In genomic region chr2:89585558-89585920, GRCh38 we compare ENCODE assay signal across 8 cellular contexts.
A peak's percentile ranks its signal among the peaks of the same experiment; 100 is the strongest.
DNase-seq lines count a peak whose midpoint lies in the region; ATAC-seq and TF ChIP-seq lines count a peak whose summit lies in the region.
"Not testable (repeated sequence)": the region's sequence is repeated elsewhere in the genome, so short reads cannot be mapped to it uniquely, and the experiment has no call there.

No MANE protein-coding gene starts in this region.

- in situ Hi-C loops in Panc1 (cut with HindIII; ENCODE audit: low pct_unique_long_range_greater_than_20kb, low sequenced_read_pairs): not testable (repeated sequence)

- POLR2A ChIA-PET in CD4-positive, alpha-beta memory T cell (lab: Charles Lee; ENCODE audit: partially characterized antibody); Panc1 (lab: Charles Lee): not testable (repeated sequence)

- not testable (repeated sequence) for BruUV-seq in Panc1 (replicated peaks; lab: Mats Ljungman, UMichigan)

- ATAC-seq in GM19467 (IDR thresholded peaks at IDR 0.05; ENCODE audit: unreplicated experiment) (peak; percentile 100), HG03095 (IDR thresholded peaks at IDR 0.05; ENCODE audit: unreplicated experiment) (peak; percentile 100), Panc1 (peak; percentile 100)

- intact Hi-C loops in CD4-positive, alpha-beta memory T cell (cut with micrococcal nuclease); Panc1 (cut with micrococcal nuclease; ENCODE audit: unreplicated experiment): not testable (repeated sequence)

- CTCF ChIA-PET in CD4-positive, alpha-beta memory T cell (lab: Charles Lee; ENCODE audit: partially characterized antibody); Panc1 (lab: Charles Lee): not testable (repeated sequence)

- not testable (repeated sequence) for H3K27ac ChIP-seq in CD4-positive, alpha-beta memory T cell (ENCODE audit: low read depth, low read length); Panc1 (ENCODE audit: low read length)

- H3K27me3 Mint-ChIP-seq in CD4-positive, alpha-beta memory T cell; activated naive CD4-positive, alpha-beta T cell treated with anti-CD3 and anti-CD28 coated beads, Interleukin-2, amount 50 U/mL, for 24 hours: not testable (repeated sequence)

- H3K36me3 Mint-ChIP-seq in CD4-positive, alpha-beta memory T cell; activated naive CD4-positive, alpha-beta T cell treated with anti-CD3 and anti-CD28 coated beads, Interleukin-2, amount 50 U/mL, for 24 hours: not testable (repeated sequence)

- not testable (repeated sequence) for H3K9me3 Mint-ChIP-seq in CD4-positive, alpha-beta memory T cell; activated naive CD4-positive, alpha-beta T cell treated with anti-CD3 and anti-CD28 coated beads, Interleukin-2, amount 50 U/mL, for 24 hours

- not testable (repeated sequence) for TF ChIP-seq CTCF in Panc1 (IDR thresholded peaks at IDR 0.05); fibroblast of pulmonary artery (IDR thresholded peaks at IDR 0.05; ENCODE audit: low read length, missing control alignments)

- H3K9me3 ChIP-seq in CD4-positive, alpha-beta memory T cell (ENCODE audit: control insufficient read depth in 1 of 2, low read length in 2 of 2); Panc1 (ENCODE audit: control insufficient read depth, insufficient read depth, low read depth, low read length): not testable (repeated sequence)

- H3K27ac Mint-ChIP-seq in CD4-positive, alpha-beta memory T cell; activated naive CD4-positive, alpha-beta T cell treated with anti-CD3 and anti-CD28 coated beads, Interleukin-2, amount 50 U/mL, for 24 hours: not testable (repeated sequence)

- H3K36me3 ChIP-seq in CD4-positive, alpha-beta memory T cell (ENCODE audit: insufficient read depth, low read length); Panc1 (ENCODE audit: control insufficient read depth, insufficient read depth, low read length): not testable (repeated sequence)

- peak in 2 of 5 donors; percentile 5 to 15 for DNase-seq in CD4-positive, alpha-beta memory T cell
- DNase-seq in Panc1 (ENCODE audit: low read depth, low spot score) (peak; percentile 2), fibroblast of pulmonary artery (ENCODE audit: low read depth) (peak; percentile 40), lung microvascular endothelial cell (ENCODE audit: low read depth in 2 of 2) (peak; percentile 31 to 36)
- DNase-seq in stimulated activated CD4-positive, alpha-beta T cell treated with anti-CD3 and anti-CD28 coated beads, Interleukin-1b, Interleukin-23, amount 100 ng/mL, for 48 hours: peak; percentile 30

- H3K4me3 ChIP-seq in CD4-positive, alpha-beta memory T cell (ENCODE audit: low read length in 2 of 2): not testable (repeated sequence)
- peak overlapping the region; percentile 36 to 53 for H3K4me3 ChIP-seq in Panc1 (ENCODE audit: low read depth in 2 of 2, low read length in 2 of 2)
- H3K4me3 ChIP-seq in fibroblast of pulmonary artery (replicated peaks; ENCODE audit: low read depth, low read length): peak overlapping the region; percentile 52

- peak overlapping the region in 7 of 8 donors; percentile 53 to 78 (median 66) for H3K4me3 Mint-ChIP-seq in CD4-positive, alpha-beta memory T cell
- peak overlapping the region; percentile 73 for H3K4me3 Mint-ChIP-seq in activated naive CD4-positive, alpha-beta T cell treated with anti-CD3 and anti-CD28 coated beads, Interleukin-2, amount 50 U/mL, for 24 hours

- H3K4me1 ChIP-seq in CD4-positive, alpha-beta memory T cell (ENCODE audit: insufficient read depth, low read length); Panc1 (ENCODE audit: control insufficient read depth, insufficient read depth, low read length): not testable (repeated sequence)

- not testable (repeated sequence) for H3K27me3 ChIP-seq in CD4-positive, alpha-beta memory T cell (ENCODE audit: insufficient read depth, low read length); Panc1 (ENCODE audit: control insufficient read depth, insufficient read depth, low read length)

- H3K4me1 Mint-ChIP-seq in CD4-positive, alpha-beta memory T cell; activated naive CD4-positive, alpha-beta T cell treated with anti-CD3 and anti-CD28 coated beads, Interleukin-2, amount 50 U/mL, for 24 hours: not testable (repeated sequence)
